ENCODE assay signal across 2 cellular contexts in the genomic region with DNA sequence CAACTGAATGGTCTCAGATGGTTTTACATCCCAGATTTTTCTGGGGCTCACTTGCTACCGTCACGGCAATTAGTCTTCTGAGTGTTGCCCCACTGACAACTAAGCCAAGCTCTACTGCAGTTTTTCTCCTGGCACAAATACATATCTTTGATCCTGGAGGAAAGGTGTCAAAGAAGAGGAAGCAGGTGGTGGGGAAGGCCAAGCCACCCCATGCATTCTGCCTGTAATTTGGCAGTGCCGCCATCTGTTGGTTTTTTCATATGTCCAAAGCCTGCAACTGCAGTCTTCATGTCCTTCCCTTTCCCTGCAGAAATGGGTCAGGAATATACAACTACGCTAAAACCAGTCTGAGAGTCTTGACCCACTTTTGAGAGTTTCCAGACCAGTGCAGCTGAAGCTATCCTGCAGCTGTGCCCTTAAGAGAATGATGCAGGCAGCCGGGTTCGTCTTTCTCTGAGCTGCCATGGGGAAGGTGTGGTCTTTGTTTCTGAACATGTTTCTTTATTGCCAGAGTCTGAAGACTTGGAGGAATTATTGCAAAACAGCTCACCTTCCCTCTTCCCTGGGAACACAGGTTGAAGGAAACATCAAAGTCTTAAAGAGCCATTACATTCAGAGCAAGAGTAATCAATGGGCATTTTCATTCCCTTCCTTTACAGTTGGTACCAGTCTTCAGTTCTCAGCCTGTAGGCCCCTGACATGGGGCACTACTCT.
TF ChIP-seq lines count a peak whose summit lies in the region.

No MANE protein-coding gene starts in this region.

TF ChIP-seq in HCT116, 20 proteins besides CTCF, POLR2A, EP300 and RAD21:
- TF ChIP-seq EZH2phosphoT487 (IDR thresholded peaks at IDR 0.05; ENCODE audit: borderline replicate concordance), result no peak
- no peak for TF ChIP-seq ELF1 (IDR thresholded peaks at IDR 0.05; ENCODE audit: borderline replicate concordance, low read depth)
- TF ChIP-seq, protein P1, sequence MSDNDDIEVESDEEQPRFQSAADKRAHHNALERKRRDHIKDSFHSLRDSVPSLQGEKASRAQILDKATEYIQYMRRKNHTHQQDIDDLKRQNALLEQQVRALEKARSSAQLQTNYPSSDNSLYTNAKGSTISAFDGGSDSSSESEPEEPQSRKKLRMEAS (IDR thresholded peaks at IDR 0.05), result peak; percentile 32; the same call in 1 of the 2 replicates
- no peak for TF ChIP-seq SIN3A (IDR thresholded peaks at IDR 0.05; ENCODE audit: low read depth)

TF ChIP-seq in H1, 55 proteins besides CTCF, POLR2A, EP300 and RAD21:
- TF ChIP-seq, protein P2, sequence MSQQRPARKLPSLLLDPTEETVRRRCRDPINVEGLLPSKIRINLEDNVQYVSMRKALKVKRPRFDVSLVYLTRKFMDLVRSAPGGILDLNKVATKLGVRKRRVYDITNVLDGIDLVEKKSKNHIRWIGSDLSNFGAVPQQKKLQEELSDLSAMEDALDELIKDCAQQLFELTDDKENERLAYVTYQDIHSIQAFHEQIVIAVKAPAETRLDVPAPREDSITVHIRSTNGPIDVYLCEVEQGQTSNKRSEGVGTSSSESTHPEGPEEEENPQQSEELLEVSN (IDR thresholded peaks at IDR 0.05), result peak; percentile 46; the same call in 1 of the 2 replicates
- no peak for TF ChIP-seq CEBPB (IDR thresholded peaks at IDR 0.05; ENCODE audit: low read depth, low read length)
- TF ChIP-seq GABPA (IDR thresholded peaks at IDR 0.05; ENCODE audit: borderline replicate concordance, insufficient read depth, low read length), result no peak
- TF ChIP-seq, protein P1 (IDR thresholded peaks at IDR 0.05), result peak; percentile 41; the same call in 1 of the 2 replicates
- no peak for TF ChIP-seq MAFK (IDR thresholded peaks at IDR 0.05; ENCODE audit: low read depth, low read length)
